ENCODE assay signal across 1 cellular context in genomic region chr4:65880594-65880993, GRCh38.
TF ChIP-seq lines count a peak whose summit lies in the region.

No MANE protein-coding gene starts in this region.

TF ChIP-seq in IMR-90, 13 proteins besides CTCF, POLR2A, EP300 and RAD21:
- TF ChIP-seq CEBPB (IDR thresholded peaks at IDR 0.05; ENCODE audit: low read depth, low read length) (peak; percentile 32; the same call in 1 of the 2 replicates), NFE2L2 (IDR thresholded peaks at IDR 0.05; ENCODE audit: low read depth, low read length) (no peak)
